ENCODE assay signal across 14 cellular contexts in the genomic region with DNA sequence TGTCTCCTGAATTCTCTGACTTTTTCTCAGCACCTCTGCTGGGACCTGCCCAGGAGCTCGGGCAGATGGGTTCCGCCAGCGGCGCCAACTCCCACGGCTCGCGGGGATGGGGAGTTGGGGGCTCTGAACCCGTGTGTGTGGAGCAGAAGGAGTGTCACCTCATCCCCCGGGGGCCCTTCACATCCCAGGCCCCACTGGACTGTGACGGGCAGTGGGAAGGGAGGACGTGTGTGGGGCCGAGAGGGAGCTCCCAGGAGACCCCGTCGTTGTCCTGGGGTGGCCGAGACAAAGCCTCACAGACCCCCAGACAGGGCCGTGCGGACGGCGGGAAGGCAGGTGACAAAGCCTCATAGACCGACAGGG.
"Had no signal": no experiment of that assay in that cellular context is flagged by ENCODE, and none has a peak within 500 bp of the region (broad histone marks: within the 10 kb centered on the region; RNA-seq: fewer than 3 reads in every experiment).

No MANE protein-coding gene starts in this region.

- H3K4me3 Mint-ChIP-seq: effector memory CD8-positive, alpha-beta T cell; immature natural killer cell; naive B cell had no signal

- H3K27me3 Mint-ChIP-seq: naive B cell had no signal

- H3K9me3 ChIP-seq: esophagus squamous epithelium, right atrium auricular region, tibial artery had no signal

- H3K36me3 ChIP-seq: esophagus squamous epithelium, right atrium auricular region, tibial artery had no signal

- H3K36me3 Mint-ChIP-seq: immature natural killer cell, naive B cell had no signal

- H3K4me1 ChIP-seq: right atrium auricular region, tibial artery had no signal

- H3K27me3 ChIP-seq: right atrium auricular region had no signal

- ATAC-seq: effector memory CD8-positive, alpha-beta T cell; left cardiac atrium; left ventricle myocardium superior; stimulated activated naive CD8-positive, alpha-beta T cell treated with anti-CD3 and anti-CD28 coated beads, Interleukin-15, Interleukin-2, amounts not matched to agents 100 U/mL and 50 U/mL, for 24 hours had no signal

- H3K4me3 ChIP-seq: esophagus squamous epithelium, lung, right atrium auricular region, tibial artery had no signal

- H3K27ac ChIP-seq: esophagus squamous epithelium, right atrium auricular region, tibial artery had no signal

- H3K9me3 Mint-ChIP-seq: effector memory CD8-positive, alpha-beta T cell; immature natural killer cell; naive B cell had no signal

- H3K27ac Mint-ChIP-seq: effector memory CD8-positive, alpha-beta T cell; immature natural killer cell; naive B cell had no signal

- DNase-seq: effector memory CD8-positive, alpha-beta T cell; esophagus squamous epithelium; foreskin fibroblast; immature natural killer cell; left cardiac atrium; left ventricle myocardium superior; mesendoderm; naive B cell; small intestine; stimulated activated CD4-positive, alpha-beta T cell treated with anti-CD3 and anti-CD28 coated beads, Interleukin-12 subunit alpha, Interleukin-12 subunit beta, amount 100 ng/mL, for 4 hours; stimulated activated naive CD8-positive, alpha-beta T cell treated with anti-CD3 and anti-CD28 coated beads, Interleukin-15, Interleukin-2, amounts not matched to agents 100 U/mL and 50 U/mL, for 24 hours had no signal

- H3K4me1 Mint-ChIP-seq: immature natural killer cell had no signal
